In the genomic region with DNA sequence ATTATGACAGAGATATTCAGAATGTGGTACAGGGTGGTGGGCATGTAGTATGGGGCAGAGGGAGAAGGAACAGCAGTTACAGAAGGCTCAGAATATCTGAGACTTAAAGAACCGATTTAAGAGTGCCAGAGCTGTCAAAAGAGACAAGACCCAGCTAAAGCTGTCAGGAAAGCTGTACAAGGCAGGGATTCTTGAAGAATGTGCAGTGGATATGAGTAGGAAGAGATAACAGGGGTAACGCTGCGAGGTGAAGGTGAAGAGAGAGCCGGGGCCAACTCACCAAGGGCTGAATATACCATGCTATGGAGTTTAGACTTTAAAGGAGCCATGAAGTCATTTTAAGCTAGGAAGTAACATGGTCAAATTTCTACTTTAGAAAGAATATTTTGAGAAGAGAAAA, we compare ENCODE assay signal across 34 cellular contexts.
"Had no signal": no experiment of that assay in that cellular context is flagged by ENCODE, and none has a peak within 500 bp of the region (broad histone marks: within the 10 kb centered on the region; RNA-seq: fewer than 3 reads in every experiment).

No MANE protein-coding gene starts in this region.

- H3K27ac ChIP-seq: adrenal gland, ascending aorta, breast epithelium, esophagus muscularis mucosa, foreskin keratinocyte, gastrocnemius medialis, WERI-Rb-1 had no signal

- H3K36me3 ChIP-seq: adrenal gland, ascending aorta, breast epithelium, esophagus muscularis mucosa, gastrocnemius medialis, WERI-Rb-1 had no signal

- H3K27me3 ChIP-seq: adrenal gland, ascending aorta, breast epithelium, esophagus muscularis mucosa, foreskin keratinocyte, gastrocnemius medialis had no signal

- H3K9me3 ChIP-seq: adrenal gland, ascending aorta, breast epithelium, esophagus muscularis mucosa, gastrocnemius medialis had no signal

- H3K4me3 ChIP-seq: adrenal gland, ascending aorta, breast epithelium, esophagus muscularis mucosa, gastrocnemius medialis had no signal

- H3K4me3 Mint-ChIP-seq: activated B cell treated with CpG ODN at 0.5 μM for 24 hours; activated CD8-positive, alpha-beta T cell treated with anti-CD3 and anti-CD28 coated beads for 36 hours; activated naive CD4-positive, alpha-beta T cell treated with anti-CD3 and anti-CD28 coated beads for 36 hours; activated naive CD4-positive, alpha-beta T cell treated with anti-CD3 and anti-CD28 coated beads, Interleukin-2, amount 50 U/mL, for 24 hours; activated naive CD8-positive, alpha-beta T cell treated with anti-CD3 and anti-CD28 coated beads for 36 hours; activated naive CD8-positive, alpha-beta T cell treated with anti-CD3 and anti-CD28 coated beads, Interleukin-2, amount 50 U/mL, for 24 hours; activated T-cell treated with anti-CD3 and anti-CD28 coated beads, Interleukin-2, amount 50 U/mL, for 4 hours; activated T-helper 1 cell treated with anti-CD3 and anti-CD28 coated beads, Interleukin-12 subunit alpha, Interleukin-12 subunit beta, Interleukin-2, Interleukin-4 antibody, amounts not matched to agents 30 ng/mL and 10 ng/mL and 1 ng/mL, durations not matched to agents 14 hours and 24 hours and 36 hours; brain; central memory CD8-positive, alpha-beta T cell; effector memory CD8-positive, alpha-beta T cell; T-helper 17 cell; T-helper 2 cell treated with Interferon-gamma antibody and Interleukin-4, amounts not matched to agents 5 μg/mL and 100 μg/mL, for 36 hours had no signal

- H3K4me1 Mint-ChIP-seq: activated B cell treated with CpG ODN at 0.5 μM for 24 hours; activated naive CD4-positive, alpha-beta T cell treated with anti-CD3 and anti-CD28 coated beads, Interleukin-2, amount 50 U/mL, for 24 hours; activated naive CD8-positive, alpha-beta T cell treated with anti-CD3 and anti-CD28 coated beads for 36 hours; activated naive CD8-positive, alpha-beta T cell treated with anti-CD3 and anti-CD28 coated beads, Interleukin-2, amount 50 U/mL, for 24 hours; brain; central memory CD8-positive, alpha-beta T cell; T-helper 17 cell had no signal

- H3K4me1 ChIP-seq: adrenal gland, ascending aorta, breast epithelium, esophagus muscularis mucosa, gastrocnemius medialis had no signal

- DNase-seq: activated B cell treated with CpG ODN at 0.5 μM for 24 hours; activated CD4-positive, alpha-beta T cell treated with anti-CD3 and anti-CD28 coated beads for 48 hours; activated CD4-positive, alpha-beta T cell treated with anti-CD3 and anti-CD28 coated beads, Interleukin-2, amount 50 U/mL, for 1 hour; activated CD4-positive, alpha-beta T cell treated with anti-CD3 and anti-CD28 coated beads, Interleukin-2, amount 50 U/mL, for 48 hours; activated CD8-positive, alpha-beta memory T cell treated with anti-CD3 and anti-CD28 coated beads for 24 hours; activated CD8-positive, alpha-beta T cell treated with anti-CD3 and anti-CD28 coated beads for 36 hours; activated effector memory CD4-positive, alpha-beta T cell treated with anti-CD3 and anti-CD28 coated beads, Interleukin-2, amount 50 U/mL, for 16 hours; activated naive CD4-positive, alpha-beta T cell treated with anti-CD3 and anti-CD28 coated beads for 36 hours; activated naive CD8-positive, alpha-beta T cell treated with anti-CD3 and anti-CD28 coated beads for 36 hours; activated naive CD8-positive, alpha-beta T cell treated with anti-CD3 and anti-CD28 coated beads, Interleukin-2, amount 50 U/mL, for 24 hours; activated T-cell treated with anti-CD3 and anti-CD28 coated beads, Interleukin-2, amount 50 U/mL, for 4 hours; adrenal gland; cortex of kidney; dermis blood vessel endothelial cell; effector CD4-positive, alpha-beta T cell; effector memory CD8-positive, alpha-beta T cell; erythroblast; foreskin keratinocyte; gastrocnemius medialis; glutamatergic neuron; T-helper 1 cell; T-helper 17 cell; T1000; WERI-Rb-1 had no signal

- ATAC-seq: activated CD4-positive, CD25-positive, alpha-beta regulatory T cell treated with anti-CD3 and anti-CD28 coated beads, Interleukin-2, amount 50 U/mL, for 24 hours; activated CD8-positive, alpha-beta T cell treated with anti-CD3 and anti-CD28 coated beads for 36 hours; activated naive CD8-positive, alpha-beta T cell treated with anti-CD3 and anti-CD28 coated beads, Interleukin-2, amount 50 U/mL, for 24 hours; activated T-cell treated with anti-CD3 and anti-CD28 coated beads, Interleukin-2, amount 50 U/mL, for 4 hours; effector memory CD8-positive, alpha-beta T cell; foreskin keratinocyte; gastrocnemius medialis; T-helper 17 cell had no signal

- H3K9me3 Mint-ChIP-seq: activated B cell treated with CpG ODN at 0.5 μM for 24 hours; activated CD8-positive, alpha-beta T cell treated with anti-CD3 and anti-CD28 coated beads for 36 hours; activated naive CD4-positive, alpha-beta T cell treated with anti-CD3 and anti-CD28 coated beads for 36 hours; activated naive CD4-positive, alpha-beta T cell treated with anti-CD3 and anti-CD28 coated beads, Interleukin-2, amount 50 U/mL, for 24 hours; activated naive CD8-positive, alpha-beta T cell treated with anti-CD3 and anti-CD28 coated beads for 36 hours; activated naive CD8-positive, alpha-beta T cell treated with anti-CD3 and anti-CD28 coated beads, Interleukin-2, amount 50 U/mL, for 24 hours; activated T-cell treated with anti-CD3 and anti-CD28 coated beads, Interleukin-2, amount 50 U/mL, for 4 hours; activated T-helper 1 cell treated with anti-CD3 and anti-CD28 coated beads, Interleukin-12 subunit alpha, Interleukin-12 subunit beta, Interleukin-2, Interleukin-4 antibody, amounts not matched to agents 30 ng/mL and 10 ng/mL and 1 ng/mL, durations not matched to agents 14 hours and 24 hours and 36 hours; activated T-helper 2 cell treated with anti-CD3 and anti-CD28 coated beads, Interferon-gamma antibody, Interleukin-2, Interleukin-4, amounts not matched to agents 10 μg/mL and 5 μg/mL and 100 μg/mL, durations not matched to agents 14 hours and 24 hours and 36 hours; brain; central memory CD8-positive, alpha-beta T cell; effector memory CD8-positive, alpha-beta T cell; T-helper 2 cell treated with Interferon-gamma antibody and Interleukin-4, amounts not matched to agents 5 μg/mL and 100 μg/mL, for 36 hours had no signal

- H3K27ac Mint-ChIP-seq: activated B cell treated with CpG ODN at 0.5 μM for 24 hours; activated CD8-positive, alpha-beta T cell treated with anti-CD3 and anti-CD28 coated beads for 36 hours; activated naive CD4-positive, alpha-beta T cell treated with anti-CD3 and anti-CD28 coated beads for 36 hours; activated naive CD4-positive, alpha-beta T cell treated with anti-CD3 and anti-CD28 coated beads, Interleukin-2, amount 50 U/mL, for 24 hours; activated naive CD8-positive, alpha-beta T cell treated with anti-CD3 and anti-CD28 coated beads for 36 hours; activated naive CD8-positive, alpha-beta T cell treated with anti-CD3 and anti-CD28 coated beads, Interleukin-2, amount 50 U/mL, for 24 hours; activated T-helper 1 cell treated with anti-CD3 and anti-CD28 coated beads, Interleukin-12 subunit alpha, Interleukin-12 subunit beta, Interleukin-2, Interleukin-4 antibody, amounts not matched to agents 30 ng/mL and 10 ng/mL and 1 ng/mL, durations not matched to agents 14 hours and 24 hours and 36 hours; activated T-helper 2 cell treated with anti-CD3 and anti-CD28 coated beads, Interferon-gamma antibody, Interleukin-2, Interleukin-4, amounts not matched to agents 10 μg/mL and 5 μg/mL and 100 μg/mL, durations not matched to agents 14 hours and 24 hours and 36 hours; brain; effector memory CD8-positive, alpha-beta T cell; T-helper 17 cell; T-helper 2 cell treated with Interferon-gamma antibody and Interleukin-4, amounts not matched to agents 5 μg/mL and 100 μg/mL, for 36 hours had no signal

- H3K36me3 Mint-ChIP-seq: activated naive CD4-positive, alpha-beta T cell treated with anti-CD3 and anti-CD28 coated beads, Interleukin-2, amount 50 U/mL, for 24 hours; activated naive CD8-positive, alpha-beta T cell treated with anti-CD3 and anti-CD28 coated beads for 36 hours; brain had no signal

- H3K27me3 Mint-ChIP-seq: activated B cell treated with CpG ODN at 0.5 μM for 24 hours; activated CD8-positive, alpha-beta T cell treated with anti-CD3 and anti-CD28 coated beads for 36 hours; activated naive CD8-positive, alpha-beta T cell treated with anti-CD3 and anti-CD28 coated beads for 36 hours; activated naive CD8-positive, alpha-beta T cell treated with anti-CD3 and anti-CD28 coated beads, Interleukin-2, amount 50 U/mL, for 24 hours; brain; central memory CD8-positive, alpha-beta T cell; effector memory CD8-positive, alpha-beta T cell; T-helper 17 cell had no signal
